9 cellular contexts compared by ENCODE assay signal in genomic region chr16:11792404-11793260, GRCh38. TPM values are rescaled to one million over a fixed set of nuclear protein-coding genes. Genes with fewer than 3 reads are reported as not detected.
A peak's percentile ranks its signal among the peaks of the same experiment; 100 is the strongest.
DNase-seq lines count a peak whose midpoint lies in the region; ATAC-seq and TF ChIP-seq lines count a peak whose summit lies in the region.
"Had no signal": no experiment of that assay in that cellular context is flagged by ENCODE, and none has a peak within 500 bp of the region (broad histone marks: within the 10 kb centered on the region; RNA-seq: fewer than 3 reads in every experiment).

No MANE protein-coding gene starts in this region.

- TF ChIP-seq POLR2A in gastroesophageal sphincter (IDR thresholded peaks at IDR 0.05): no peak
- no peak for TF ChIP-seq POLR2A in suprapubic skin (IDR thresholded peaks at IDR 0.05)

- H3K27ac Mint-ChIP-seq in activated CD8-positive, alpha-beta T cell treated with anti-CD3 and anti-CD28 coated beads for 36 hours: peak overlapping the region; percentile 73
- H3K27ac Mint-ChIP-seq in activated CD8-positive, alpha-beta T cell treated with anti-CD3 and anti-CD28 coated beads, Interleukin-2, amount 10 ng/mL, durations not matched to agents 7 days and 5 days: no peak overlapping the region

- H3K4me3 ChIP-seq in gastroesophageal sphincter (no peak overlapping the region), suprapubic skin (no peak overlapping the region)

- no peak for TF ChIP-seq EP300 in gastroesophageal sphincter (IDR thresholded peaks at IDR 0.05)
- TF ChIP-seq EP300 in suprapubic skin (IDR thresholded peaks at IDR 0.05): no peak

- CTCF ChIA-PET in activated CD8-positive, alpha-beta T cell treated with anti-CD3 and anti-CD28 coated beads for 36 hours (lab: Charles Lee): interaction anchor here (7.5 kb wide), 1 partner anchor 11 kb away, joined by 125 read pairs; no protein-coding TSS in a partner anchor
- CTCF ChIA-PET in activated CD8-positive, alpha-beta T cell treated with anti-CD3 and anti-CD28 coated beads, Interleukin-2, amount 10 ng/mL, durations not matched to agents 7 days and 5 days (lab: Charles Lee): interaction anchor here (0.9 to 1.9 kb wide), 2 partner anchors 8 to 10 kb away, joined by 3 to 6 read pairs; no protein-coding TSS in a partner anchor

- peaks cover 0 to 12% of the 10 kb centered on the region in 2 donors for H3K36me3 ChIP-seq in gastroesophageal sphincter
- no peaks in the 10 kb centered on the region for H3K36me3 ChIP-seq in suprapubic skin

- H3K4me3 Mint-ChIP-seq in activated CD8-positive, alpha-beta T cell treated with anti-CD3 and anti-CD28 coated beads for 36 hours: no peak overlapping the region
- H3K4me3 Mint-ChIP-seq in activated CD8-positive, alpha-beta T cell treated with anti-CD3 and anti-CD28 coated beads, Interleukin-2, amount 10 ng/mL, durations not matched to agents 7 days and 5 days: no peak overlapping the region

- 20 to 55% methylated on average over 6 to 7 of the region's 7 CpGs for WGBS in gastroesophageal sphincter (ENCODE audit: low coverage in 1 of 2), 2 donors
- 51% methylated on average over 7 of the region's 7 CpGs for WGBS in suprapubic skin

- POLR2A ChIA-PET in activated CD8-positive, alpha-beta T cell treated with anti-CD3 and anti-CD28 coated beads for 36 hours (lab: Charles Lee): interaction anchor here (1.0 to 6.6 kb wide), 5 partner anchors 10 to 50 kb away, joined by 3 to 48 read pairs (median 4); partner anchors contain the start of gene TXNDC11
- POLR2A ChIA-PET in activated CD8-positive, alpha-beta T cell treated with anti-CD3 and anti-CD28 coated beads, Interleukin-2, amount 10 ng/mL, durations not matched to agents 7 days and 5 days (lab: Charles Lee): interaction anchor here (0.5 to 9.5 kb wide), 3 partner anchors 8 to 261 kb away, joined by 3 to 149 read pairs (median 3); no protein-coding TSS in a partner anchor

- H3K27me3 ChIP-seq in gastroesophageal sphincter (no peaks in the 10 kb centered on the region), suprapubic skin (no peaks in the 10 kb centered on the region)

- peaks cover 5 to 75% (median 28%) of the 10 kb centered on the region in 3 donors for H3K4me1 ChIP-seq in gastroesophageal sphincter
- peaks cover 61% of the 10 kb centered on the region for H3K4me1 ChIP-seq in suprapubic skin

- H3K27ac ChIP-seq in gastroesophageal sphincter (peak overlapping the region; percentile 48 to 99 (median 85)), suprapubic skin (peak overlapping the region; percentile 30)

- intact Hi-C loops in activated CD8-positive, alpha-beta T cell treated with anti-CD3 and anti-CD28 coated beads for 36 hours (cut with micrococcal nuclease): no loop called here

- H3K4me1 Mint-ChIP-seq in activated CD8-positive, alpha-beta T cell treated with anti-CD3 and anti-CD28 coated beads for 36 hours (ENCODE audit: low read depth): peaks cover 68% of the 10 kb centered on the region
- peaks cover 62% of the 10 kb centered on the region for H3K4me1 Mint-ChIP-seq in activated CD8-positive, alpha-beta T cell treated with anti-CD3 and anti-CD28 coated beads, Interleukin-2, amount 10 ng/mL, durations not matched to agents 7 days and 5 days (ENCODE audit: low read depth)

- H3K36me3 Mint-ChIP-seq in activated CD8-positive, alpha-beta T cell treated with anti-CD3 and anti-CD28 coated beads for 36 hours (ENCODE audit: low read depth): peaks cover 42% of the 10 kb centered on the region
- peaks cover 42% of the 10 kb centered on the region for H3K36me3 Mint-ChIP-seq in activated CD8-positive, alpha-beta T cell treated with anti-CD3 and anti-CD28 coated beads, Interleukin-2, amount 10 ng/mL, durations not matched to agents 7 days and 5 days (ENCODE audit: low read depth)

- H3K9me3 ChIP-seq in gastroesophageal sphincter (no peaks in the 10 kb centered on the region), suprapubic skin (no peaks in the 10 kb centered on the region)

- DNase-seq in activated CD8-positive, alpha-beta T cell treated with anti-CD3 and anti-CD28 coated beads for 36 hours: peak; percentile 31
- DNase-seq in activated CD8-positive, alpha-beta T cell treated with anti-CD3 and anti-CD28 coated beads, Interleukin-2, amount 10 ng/mL, durations not matched to agents 7 days and 5 days: no peak
- DNase-seq in NCI-H82 treated with DMSO at 0.1 percent for 48 hours (lab: John Stamatoyannopoulos, UW; ENCODE audit: unreplicated experiment) (peak; percentile 91), suprapubic skin (ENCODE audit: low spot score in 2 of 2) (peak; percentile 44 to 57), NCI-H226 (no peak)
- DNase-seq: amniotic stem cell had no signal

- no peak for ATAC-seq in activated CD8-positive, alpha-beta T cell treated with anti-CD3 and anti-CD28 coated beads for 36 hours
- ATAC-seq in activated CD8-positive, alpha-beta T cell treated with anti-CD3 and anti-CD28 coated beads, Interleukin-2, amount 10 ng/mL, durations not matched to agents 7 days and 5 days: no peak
- ATAC-seq in gastroesophageal sphincter (no peak), HG03097 (IDR thresholded peaks at IDR 0.05; ENCODE audit: low FRiP score, unreplicated experiment) (no peak), GM19328 (IDR thresholded peaks at IDR 0.05; ENCODE audit: unreplicated experiment) (no peak)

- no peaks in the 10 kb centered on the region for H3K9me3 Mint-ChIP-seq in activated CD8-positive, alpha-beta T cell treated with anti-CD3 and anti-CD28 coated beads for 36 hours
- no peaks in the 10 kb centered on the region for H3K9me3 Mint-ChIP-seq in activated CD8-positive, alpha-beta T cell treated with anti-CD3 and anti-CD28 coated beads, Interleukin-2, amount 10 ng/mL, durations not matched to agents 7 days and 5 days (ENCODE audit: insufficient read depth)

- no peak for TF ChIP-seq CTCF in activated CD8-positive, alpha-beta T cell treated with anti-CD3 and anti-CD28 coated beads for 36 hours (IDR thresholded peaks at IDR 0.05)
- no peak for TF ChIP-seq CTCF in gastroesophageal sphincter (IDR thresholded peaks at IDR 0.05)
- TF ChIP-seq CTCF in suprapubic skin (IDR thresholded peaks at IDR 0.05): no peak

- H3K27me3 Mint-ChIP-seq in activated CD8-positive, alpha-beta T cell treated with anti-CD3 and anti-CD28 coated beads for 36 hours: no peaks in the 10 kb centered on the region
- H3K27me3 Mint-ChIP-seq in activated CD8-positive, alpha-beta T cell treated with anti-CD3 and anti-CD28 coated beads, Interleukin-2, amount 10 ng/mL, durations not matched to agents 7 days and 5 days (ENCODE audit: low read depth): no peaks in the 10 kb centered on the region

RNA-seq across cellular contexts. Expression of gene ZC3H7A, which starts 4.4 kb away (rescaled TPM):
- 10 to 100 TPM; 62.3 to 67.8 TPM for total RNA-seq in activated CD8-positive, alpha-beta T cell treated with anti-CD3 and anti-CD28 coated beads for 36 hours
- total RNA-seq in activated CD8-positive, alpha-beta T cell treated with anti-CD3 and anti-CD28 coated beads, Interleukin-2, amount 10 ng/mL, durations not matched to agents 7 days and 5 days: 10 to 100 TPM; 58.9 TPM
- 10 to 100 TPM; 55.5 to 78.9 (median 68.4) TPM for total RNA-seq in gastroesophageal sphincter
- 10 to 100 TPM; 32.7 to 65.8 (median 41.9) TPM for total RNA-seq in suprapubic skin

RNA-seq across cellular contexts. Expression of gene TXNDC11, which starts 50.0 kb away (rescaled TPM):
- 10 to 100 TPM; 21.7 to 24.4 TPM for total RNA-seq in activated CD8-positive, alpha-beta T cell treated with anti-CD3 and anti-CD28 coated beads for 36 hours
- 10 to 100 TPM; 30.1 to 34.4 TPM for total RNA-seq in activated CD8-positive, alpha-beta T cell treated with anti-CD3 and anti-CD28 coated beads, Interleukin-2, amount 10 ng/mL, durations not matched to agents 7 days and 5 days
- total RNA-seq in gastroesophageal sphincter (10 to 100 TPM; 30.2 to 53.5 (median 46.4) TPM), suprapubic skin (10 to 100 TPM; 31.0 to 42.2 (median 35.1) TPM)

RNA-seq across cellular contexts. Expression of gene RSL1D1, which starts 58.7 kb away (rescaled TPM):
- 100 to 1,000 TPM; 344 TPM for total RNA-seq in activated CD8-positive, alpha-beta T cell treated with anti-CD3 and anti-CD28 coated beads for 36 hours
- total RNA-seq in activated CD8-positive, alpha-beta T cell treated with anti-CD3 and anti-CD28 coated beads, Interleukin-2, amount 10 ng/mL, durations not matched to agents 7 days and 5 days: 100 to 1,000 TPM; 156 to 158 TPM
- total RNA-seq in gastroesophageal sphincter (100 to 1,000 TPM; 149 to 275 (median 164) TPM), suprapubic skin (100 to 1,000 TPM; 152 to 209 (median 174) TPM)

Comparison
In these comparisons a context has a peak if more than half of its experiments do, and no peak if none do; other contexts are left out.
1. DNase-seq: peak in activated CD8-positive, alpha-beta T cell treated with anti-CD3 and anti-CD28 coated beads for 36 hours (single experiment), NCI-H82 treated with DMSO at 0.1 percent for 48 hours (single experiment) and suprapubic skin (2 of 2); none in activated CD8-positive, alpha-beta T cell treated with anti-CD3 and anti-CD28 coated beads, Interleukin-2, amount 10 ng/mL, durations not matched to agents 7 days and 5 days (single experiment) and NCI-H226 (single experiment).